In the genomic region with DNA sequence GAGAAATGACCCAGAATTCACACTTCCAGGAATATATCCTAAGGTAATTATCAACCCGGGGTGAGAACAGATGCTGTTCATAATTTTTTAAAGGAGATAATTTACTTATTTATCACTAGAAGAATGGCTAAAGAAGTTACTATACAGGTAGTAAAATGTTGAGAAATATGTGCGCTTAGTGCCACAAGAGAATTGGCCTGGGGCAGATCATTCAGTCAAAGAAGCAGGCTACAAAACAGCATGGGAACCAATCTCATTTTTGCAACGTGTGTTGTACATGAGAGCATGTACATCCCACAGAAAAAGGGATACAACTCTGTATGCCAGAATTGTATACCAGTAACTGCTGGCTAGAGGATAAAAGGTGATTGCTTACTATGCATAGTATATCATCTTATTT, we compare ENCODE assay signal across 6 cellular contexts.
"Had no signal": no experiment of that assay in that cellular context is flagged by ENCODE, and none has a peak within 500 bp of the region (broad histone marks: within the 10 kb centered on the region; RNA-seq: fewer than 3 reads in every experiment).

No MANE protein-coding gene starts in this region.

- H3K36me3 Mint-ChIP-seq: IgD-negative memory B cell had no signal

- DNase-seq: IMR-90, KBM-7 had no signal

- H3K4me3 Mint-ChIP-seq: IgD-negative memory B cell had no signal

- H3K27ac Mint-ChIP-seq: IgD-negative memory B cell had no signal

- H3K27ac ChIP-seq: HL-60 had no signal

- H3K4me1 Mint-ChIP-seq: IgD-negative memory B cell had no signal

- ATAC-seq: HepG2, K562 had no signal

- H3K4me3 ChIP-seq: K562 had no signal
